Comparison of ENCODE assay signal across 8 cellular contexts in the genomic region with DNA sequence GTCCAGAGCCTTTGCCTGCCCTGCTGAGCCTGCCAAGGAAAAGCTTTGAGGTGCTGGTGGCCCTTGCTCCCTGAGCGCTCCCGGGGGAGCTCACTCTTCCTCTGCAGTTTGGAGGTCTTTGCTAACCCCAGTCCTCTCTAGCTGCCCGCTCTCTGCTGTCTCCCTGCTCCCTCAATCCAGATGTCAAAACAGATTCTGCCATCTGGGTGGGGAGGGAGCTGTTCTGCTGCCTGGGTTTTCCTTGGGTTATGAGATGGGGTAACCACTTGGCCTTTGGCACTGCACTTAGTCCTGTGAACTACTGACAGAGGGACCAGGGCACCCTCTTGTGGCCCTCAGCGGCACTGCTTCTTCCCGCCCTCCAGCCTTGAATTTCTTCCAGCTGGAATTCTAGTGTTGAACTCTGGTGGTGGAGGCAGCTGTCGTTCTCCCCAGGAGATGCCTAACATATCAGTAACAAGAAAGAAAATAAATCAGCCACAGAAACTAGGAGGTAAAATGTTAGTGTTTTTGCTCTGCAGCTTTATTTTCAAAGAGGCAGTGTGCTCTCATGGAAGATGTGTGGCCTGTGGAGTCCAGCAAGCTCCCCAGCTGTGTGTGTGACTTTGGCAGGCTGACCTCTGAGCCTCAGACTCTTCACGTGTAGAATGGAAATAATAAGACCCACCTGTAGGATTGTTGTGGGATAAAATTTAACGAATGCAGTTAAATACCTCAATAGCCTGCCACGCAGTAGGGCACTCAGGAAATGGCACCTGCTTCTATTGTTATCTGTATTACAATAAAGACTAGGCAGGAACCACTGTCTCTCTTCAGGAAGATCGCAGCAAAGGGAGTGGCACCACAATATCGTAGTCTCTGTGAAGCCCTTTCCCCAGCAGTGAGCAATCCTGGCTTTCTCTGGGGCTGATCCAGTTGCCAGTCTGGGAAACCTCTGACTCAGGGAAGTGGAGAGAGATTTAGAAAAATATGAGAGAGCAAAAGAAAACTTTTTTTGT. TPM values are rescaled to one million over a fixed set of nuclear protein-coding genes. Genes with fewer than 3 reads are reported as not detected.
DNase-seq lines count a peak whose midpoint lies in the region; ATAC-seq and TF ChIP-seq lines count a peak whose summit lies in the region.

No MANE protein-coding gene starts in this region.

- no peak overlapping the region for H3K27ac ChIP-seq in lung (ENCODE audit: low read depth in 1 of 2, low read length in 1 of 2)

- peaks cover 0 to 3% of the 10 kb centered on the region in 2 donors for H3K4me1 ChIP-seq in lung (ENCODE audit: control insufficient read depth in 2 of 2, insufficient read depth in 2 of 2, low read length in 2 of 2)

- ATAC-seq in lung (ENCODE audit: insufficient read depth, low FRiP score) (peak; percentile 88), HG03139 (IDR thresholded peaks at IDR 0.05; ENCODE audit: unreplicated experiment) (no peak)

- DNase-seq in Caki2 (ENCODE audit: low read depth) (peak; percentile 63), HFF-Myc (ENCODE audit: extremely low read depth, low read depth) (peak; percentile 81), NCI-H460 (ENCODE audit: extremely low read depth, low read depth) (peak; percentile 55), ecto neural progenitor cell (ENCODE audit: low spot score) (peak; percentile 88), lung (ENCODE audit: low spot score) (peak; percentile 75)
- peak; percentile 50 for DNase-seq in activated CD4-positive, alpha-beta T cell treated with anti-CD3 and anti-CD28 coated beads, Interleukin-2, amount 50 U/mL, for 1 hour
- DNase-seq in stimulated activated CD8-positive, alpha-beta memory T cell treated with anti-CD3 and anti-CD28 coated beads, Interleukin-4, amount 100 ng/mL, for 48 hours = peak; percentile 79

- no peaks in the 10 kb centered on the region for H3K27me3 ChIP-seq in lung (ENCODE audit: control insufficient read depth, insufficient read depth)

- H3K36me3 ChIP-seq in lung (ENCODE audit: control insufficient read depth in 2 of 2, insufficient read depth in 2 of 2, low read length in 2 of 2) = peaks cover 0 to 12% of the 10 kb centered on the region in 2 donors

- 45 to 55% methylated on average over 11 of the region's 11 CpGs for WGBS in lung, 2 donors

- TF ChIP-seq CTCF in HFF-Myc (IDR thresholded peaks at IDR 0.05; ENCODE audit: low read depth, low read length, missing control alignments) = peak; percentile 99
- TF ChIP-seq CTCF in lung (IDR thresholded peaks at IDR 0.05; ENCODE audit: control extremely low read depth, extremely low read depth) = peak; percentile 80

- H3K4me3 ChIP-seq in HFF-Myc (replicated peaks; ENCODE audit: low read depth, low read length) = no peak overlapping the region
- no peak overlapping the region for H3K4me3 ChIP-seq in lung

- H3K9me3 ChIP-seq in lung (ENCODE audit: control insufficient read depth in 2 of 2, insufficient read depth in 1 of 2, low read length in 1 of 2) = no peaks in the 10 kb centered on the region

- in situ Hi-C loops in Caki2 (cut with HindIII; ENCODE audit: low pct_unique_long_range_greater_than_20kb, low sequenced_read_pairs) = no loop called here

RNA-seq across cellular contexts. Expression of a gene that starts 23.4 kb away (rescaled TPM):
- total RNA-seq in Caki2 (2014; rRNA removed; shearing (Covaris generic); ENCODE audit: low replicate concordance) = 77.9 and 114 TPM in 2 replicates
- 26.5 and 27.9 TPM in 2 replicates for total RNA-seq in NCI-H460 (2014; rRNA removed; shearing (Covaris generic))
- 146 and 148 TPM in 2 replicates for polyA plus RNA-seq in NCI-H460 (2014; cell fraction: nucleus; rRNA removed)
- 100 to 1,000 TPM; 108 to 140 TPM for total RNA-seq in lung
- polyA plus RNA-seq in lung = 10 to 100 TPM; 51.2 to 80.2 TPM

RNA-seq across cellular contexts. Expression of a gene that starts 33.0 kb away (rescaled TPM):
- 31.9 and 35.9 TPM in 2 replicates for total RNA-seq in Caki2 (2014; rRNA removed; shearing (Covaris generic); ENCODE audit: low replicate concordance)
- 19.2 and 21.8 TPM in 2 replicates for total RNA-seq in NCI-H460 (2014; rRNA removed; shearing (Covaris generic))
- polyA plus RNA-seq in NCI-H460 (2014; cell fraction: nucleus; rRNA removed) = 46.7 and 52.6 TPM in 2 replicates
- total RNA-seq in lung = 10 to 100 TPM; 34.7 to 53.3 TPM
- polyA plus RNA-seq in lung = 10 to 100 TPM; 20.6 to 37.9 TPM
